In the genomic region with DNA sequence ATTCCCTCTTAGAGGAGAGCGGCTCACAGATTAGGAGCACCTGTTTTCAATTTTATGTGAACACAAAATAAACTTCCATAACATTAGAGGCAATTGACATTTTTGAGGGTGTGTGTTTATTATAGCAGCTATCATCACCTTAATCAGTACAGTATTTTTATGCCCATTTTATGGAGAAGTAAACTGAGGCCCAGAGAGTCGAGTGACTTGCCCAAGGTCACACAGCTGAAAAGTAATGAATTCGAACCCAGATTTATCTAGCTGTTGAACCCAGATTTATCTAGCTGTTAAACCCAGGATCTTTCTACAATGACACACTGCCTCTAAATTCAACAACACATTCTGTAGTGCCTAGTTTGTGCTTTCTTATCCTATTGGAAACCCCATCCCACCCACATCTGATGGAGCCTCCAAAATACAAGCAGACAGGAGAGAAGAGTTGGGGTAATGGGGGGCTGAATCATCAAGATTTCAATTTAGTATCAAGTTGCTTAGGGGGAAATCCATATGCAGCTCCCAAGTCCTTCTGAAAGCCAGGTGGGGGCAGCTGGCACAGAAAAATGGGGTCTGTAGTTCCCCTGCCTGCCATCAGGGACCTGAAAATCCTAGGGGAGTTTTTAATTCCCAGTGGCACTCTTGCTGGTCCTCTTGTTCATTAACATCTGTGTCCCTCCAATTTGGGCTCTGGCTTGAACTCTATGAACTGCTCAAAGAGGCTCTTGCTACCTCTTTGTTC, we compare ENCODE assay signal across 17 cellular contexts. TPM values are rescaled to one million over a fixed set of nuclear protein-coding genes. Genes with fewer than 3 reads are reported as not detected.
A peak's percentile ranks its signal among the peaks of the same experiment; 100 is the strongest.
DNase-seq lines count a peak whose midpoint lies in the region; ATAC-seq and TF ChIP-seq lines count a peak whose summit lies in the region.
"Had no signal": no experiment of that assay in that cellular context is flagged by ENCODE, and none has a peak within 500 bp of the region (broad histone marks: within the 10 kb centered on the region; RNA-seq: fewer than 3 reads in every experiment).

No MANE protein-coding gene starts in this region.

- H3K36me3 ChIP-seq in OCI-LY7 (ENCODE audit: insufficient read depth, low read length) (no peaks in the 10 kb centered on the region), thyroid gland (no peaks in the 10 kb centered on the region)
- H3K36me3 ChIP-seq: left ventricle myocardium inferior, ovary had no signal

- no peak for TF ChIP-seq POLR2A in thyroid gland (IDR thresholded peaks at IDR 0.05)

- no peaks in the 10 kb centered on the region for H4K20me1 ChIP-seq in OCI-LY7 (ENCODE audit: insufficient read depth, low read length)

- ATAC-seq in HG03039 (IDR thresholded peaks at IDR 0.05; ENCODE audit: unreplicated experiment), result no peak
- ATAC-seq: mucosa of descending colon had no signal

- BruUV-seq in OCI-LY7 (replicated peaks; lab: Mats Ljungman, UMichigan), result no TSS peak

- H3K27me3 ChIP-seq in thyroid gland, result no peaks in the 10 kb centered on the region
- H3K27me3 ChIP-seq: ovary had no signal

- WGBS in thyroid gland, 2 donors, result 90 to 94% methylated on average over 3 of the region's 3 CpGs

- intact Hi-C loops in OCI-LY7 (cut with micrococcal nuclease; ENCODE audit: unreplicated experiment), result loop anchor here (10.0 kb wide), 1 partner anchor 117 kb away; the partner anchor contains the start of gene ETV5
- intact Hi-C loops in thyroid gland (cut with DNase I), result no loop called here

- H3K4me1 ChIP-seq in OCI-LY7 (ENCODE audit: insufficient read depth, low read length, poor library complexity, severe bottlenecking) (peaks cover 21% of the 10 kb centered on the region), thyroid gland (peaks cover 11 to 26% of the 10 kb centered on the region in 2 donors)

- peak overlapping the region; percentile 49 for H3K4me2 ChIP-seq in OCI-LY7 (ENCODE audit: low read length)
- H3K4me2 ChIP-seq: KMS-11 had no signal

- no peaks in the 10 kb centered on the region for H3K9me3 ChIP-seq in OCI-LY7 (ENCODE audit: low read length)
- H3K9me3 ChIP-seq in thyroid gland, result no peaks in the 10 kb centered on the region
- H3K9me3 ChIP-seq: left ventricle myocardium inferior, mucosa of descending colon, ovary had no signal

- POLR2A ChIA-PET in OCI-LY7 (lab: Charles Lee), result interaction anchor here (0.7 to 1.0 kb wide), 2 partner anchors 230 to 552 kb away, joined by 3 to 4 read pairs; no protein-coding TSS in a partner anchor

- DNase-seq in activated CD8-positive, alpha-beta memory T cell treated with anti-CD3 and anti-CD28 coated beads, Interleukin-2, amount 50 U/mL, for 48 hours, result peak; percentile 18
- DNase-seq in activated CD8-positive, alpha-beta memory T cell treated with anti-CD3 and anti-CD28 coated beads, Interleukin-2, amount 50 U/mL, for 4 hours, result no peak
- DNase-seq in OCI-LY7 (ENCODE audit: low spot score) (no peak), epithelial cell of proximal tubule (ENCODE audit: low read depth) (no peak), retinal pigment epithelial cell (ENCODE audit: low read depth) (no peak), thyroid gland (no peak)
- no peak for DNase-seq in activated effector memory CD4-positive, alpha-beta T cell treated with Interleukin-2 at 50 U/mL for 16 hours
- DNase-seq: activated B cell treated with CpG ODN at 0.5 μM for 24 hours; activated effector memory CD4-positive, alpha-beta T cell treated with anti-CD3 and anti-CD28 coated beads, Interleukin-2, amount 50 U/mL, for 16 hours; left ventricle myocardium inferior; mucosa of descending colon; NK-92 treated with Interleukin-12 subunit alpha and Interleukin-12 subunit beta, amount 100 ng/mL, for 24 hours; ovary; stimulated activated CD4-positive, alpha-beta T cell treated with anti-CD3 and anti-CD28 coated beads, Interleukin-4, amount 100 ng/mL, for 1 hour; T-helper 1 cell had no signal

- no peak overlapping the region for H3K4me3 ChIP-seq in OCI-LY7 (ENCODE audit: low read depth, low read length, poor library complexity, severe bottlenecking)
- H3K4me3 ChIP-seq in epithelial cell of proximal tubule (ENCODE audit: low read depth, low read length), result no peak overlapping the region
- no peak overlapping the region for H3K4me3 ChIP-seq in retinal pigment epithelial cell (ENCODE audit: low read length)
- H3K4me3 ChIP-seq in thyroid gland (replicated peaks in 1 of 3), result no peak overlapping the region
- H3K4me3 ChIP-seq: left ventricle myocardium inferior, mucosa of descending colon, ovary had no signal

- H2AFZ ChIP-seq in OCI-LY7 (ENCODE audit: low read length), result peak overlapping the region; percentile 47; the same call in 1 of the 2 replicates

- H3K9me2 ChIP-seq in OCI-LY7 (ENCODE audit: insufficient read depth, low read length), result no peaks in the 10 kb centered on the region

- TF ChIP-seq CTCF in OCI-LY7 (conservative IDR thresholded peaks at IDR 0.05; ENCODE audit: low read length) (peak; percentile 45), epithelial cell of proximal tubule (conservative IDR thresholded peaks at IDR 0.05; ENCODE audit: low read depth, low read length) (peak; percentile 24), retinal pigment epithelial cell (conservative IDR thresholded peaks at IDR 0.05; ENCODE audit: low read depth, low read length) (peak; percentile 11), thyroid gland (IDR thresholded peaks at IDR 0.05) (no peak)

- no peaks in the 10 kb centered on the region for H3K79me2 ChIP-seq in OCI-LY7 (ENCODE audit: insufficient read depth, low read depth, low read length)

- H3K27ac ChIP-seq in OCI-LY7 (ENCODE audit: low read depth, low read length, poor library complexity, severe bottlenecking) (no peak overlapping the region), thyroid gland (no peak overlapping the region)
- H3K27ac ChIP-seq: KMS-11, left ventricle myocardium inferior, ovary had no signal

- CTCF ChIA-PET in OCI-LY7 (lab: Charles Lee; ENCODE audit: unreplicated experiment), result interaction anchor here (0.6 kb wide), 1 partner anchor 69 kb away, joined by 3 read pairs; no protein-coding TSS in a partner anchor

RNA-seq across cellular contexts. Expression of gene TRA2B, which starts 50.4 kb away (rescaled TPM):
- 349 and 420 TPM in 2 replicates for total RNA-seq in OCI-LY7 (2014; rRNA removed; shearing (Covaris generic))
- total RNA-seq in OCI-LY7 (2022) (296 and 325 TPM in 2 replicates), epithelial cell of proximal tubule (140 and 239 TPM in 2 replicates), thyroid gland (100 to 1,000 TPM; 162 to 237 (median 202) TPM)

Comparison
In these comparisons a context has a peak if more than half of its experiments do, and no peak if none do; other contexts are left out.
1. CTCF ChIP-seq: peak in OCI-LY7 (single experiment), epithelial cell of proximal tubule (single experiment) and retinal pigment epithelial cell (single experiment); none in thyroid gland (0 of 6).